ENCODE assay signal across 1 cellular context in the genomic region with DNA sequence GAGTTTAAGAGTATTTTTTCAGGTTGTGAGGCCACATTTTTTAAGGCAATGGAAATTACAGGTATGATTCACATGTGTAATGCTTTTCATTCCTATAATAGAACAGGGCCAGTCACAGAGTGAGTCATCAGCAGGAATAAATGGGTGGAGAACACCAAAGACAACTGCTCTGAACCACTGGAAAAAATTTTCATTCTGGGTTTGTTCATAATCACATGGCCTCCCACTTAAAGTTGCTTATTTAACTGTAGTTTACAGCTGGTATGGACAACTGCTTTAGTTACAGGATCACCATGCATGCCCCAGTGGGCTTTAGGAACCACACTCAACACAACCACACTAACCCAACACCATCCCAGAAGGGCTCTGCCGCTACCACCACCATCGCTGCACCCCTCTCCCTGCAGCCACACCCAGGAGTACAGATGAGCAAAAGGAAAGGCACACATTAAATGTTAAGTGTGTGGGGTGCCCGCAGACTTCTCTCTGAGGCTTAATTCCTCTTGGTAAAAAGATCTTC.
A peak's percentile ranks its signal among the peaks of the same experiment; 100 is the strongest.
TF ChIP-seq lines count a peak whose summit lies in the region.

No MANE protein-coding gene starts in this region.

TF ChIP-seq in GM12878, 131 proteins besides CTCF, POLR2A, EP300 and RAD21 (continued from another document):
- TF ChIP-seq, protein P1, sequence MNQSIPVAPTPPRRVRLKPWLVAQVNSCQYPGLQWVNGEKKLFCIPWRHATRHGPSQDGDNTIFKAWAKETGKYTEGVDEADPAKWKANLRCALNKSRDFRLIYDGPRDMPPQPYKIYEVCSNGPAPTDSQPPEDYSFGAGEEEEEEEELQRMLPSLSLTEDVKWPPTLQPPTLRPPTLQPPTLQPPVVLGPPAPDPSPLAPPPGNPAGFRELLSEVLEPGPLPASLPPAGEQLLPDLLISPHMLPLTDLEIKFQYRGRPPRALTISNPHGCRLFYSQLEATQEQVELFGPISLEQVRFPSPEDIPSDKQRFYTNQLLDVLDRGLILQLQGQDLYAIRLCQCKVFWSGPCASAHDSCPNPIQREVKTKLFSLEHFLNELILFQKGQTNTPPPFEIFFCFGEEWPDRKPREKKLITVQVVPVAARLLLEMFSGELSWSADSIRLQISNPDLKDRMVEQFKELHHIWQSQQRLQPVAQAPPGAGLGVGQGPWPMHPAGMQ (IDR thresholded peaks at IDR 0.05; ENCODE audit: borderline replicate concordance) = no peak
- peak; percentile 59 for TF ChIP-seq EED (IDR thresholded peaks at IDR 0.05; ENCODE audit: low read depth)
- no peak for TF ChIP-seq MYC (IDR thresholded peaks at IDR 0.05; ENCODE audit: insufficient read depth, insufficient read length, insufficient replicate concordance, low read length, severe bottlenecking)
- TF ChIP-seq TBL1XR1 (IDR thresholded peaks at IDR 0.05; ENCODE audit: low read depth, low read length) = no peak
- peak; percentile 27 to 48; a peak in 3 of 4 replicates for TF ChIP-seq IKZF2 (IDR thresholded peaks at IDR 0.05)
- no peak for TF ChIP-seq CREM (IDR thresholded peaks at IDR 0.05; ENCODE audit: low read depth)
